Comparison of ENCODE assay signal across 9 cellular contexts in the genomic region with DNA sequence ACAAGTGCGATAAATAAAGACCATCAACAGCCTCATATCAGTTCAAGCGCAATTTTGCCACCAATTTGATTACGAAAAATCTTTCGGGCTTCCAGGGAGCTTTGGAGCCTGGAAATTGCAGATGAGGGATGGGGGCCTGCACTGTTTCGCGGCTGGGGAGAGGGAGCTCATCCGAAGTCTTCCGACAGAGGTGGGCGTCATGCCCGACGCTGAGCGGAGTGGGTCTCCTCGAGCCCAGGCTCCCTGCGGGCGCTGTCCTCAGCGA.
DNase-seq lines count a peak whose midpoint lies in the region; ATAC-seq and TF ChIP-seq lines count a peak whose summit lies in the region.
"Had no signal": no experiment of that assay in that cellular context is flagged by ENCODE, and none has a peak within 500 bp of the region (broad histone marks: within the 10 kb centered on the region; RNA-seq: fewer than 3 reads in every experiment).

No MANE protein-coding gene starts in this region.

- H3K4me3 Mint-ChIP-seq in HFFc6 (peak overlapping the region; percentile 72), nephron (peak overlapping the region; percentile 74 to 85 (median 80))
- H3K4me3 Mint-ChIP-seq in effector memory CD8-positive, alpha-beta T cell = peak overlapping the region; percentile 60 to 64

- peak overlapping the region; percentile 28 for H3K4me3 ChIP-seq in A673 (ENCODE audit: low read depth, low read length, poor library complexity, severe bottlenecking)

- intact Hi-C loops in A673 (cut with micrococcal nuclease; ENCODE audit: unreplicated experiment) = no loop called here

- H3K9me3 Mint-ChIP-seq in HFFc6 = no peaks in the 10 kb centered on the region
- H3K9me3 Mint-ChIP-seq in effector memory CD8-positive, alpha-beta T cell = no peaks in the 10 kb centered on the region
- H3K9me3 Mint-ChIP-seq in nephron = no peaks in the 10 kb centered on the region

- BruUV-seq in A673 (replicated peaks; lab: Mats Ljungman, UMichigan) = no TSS peak

- peaks cover 40% of the 10 kb centered on the region for H3K4me1 ChIP-seq in A673 (ENCODE audit: insufficient read depth, low read length, poor library complexity, severe bottlenecking)

- H3K27ac Mint-ChIP-seq in HFFc6 (0 out of 2 replicates have a peak overlapping the region, but pooled peaks have one; percentile 31), nephron (peak overlapping the region in 1 of 3 experiments; percentile 43)
- H3K27ac Mint-ChIP-seq in effector memory CD8-positive, alpha-beta T cell = peak overlapping the region in 1 of 2 donors; percentile 66

- DNase-seq in A673 (ENCODE audit: low spot score) (no peak), HFFc6 (no peak), cerebellar cortex (ENCODE audit: low spot score) (no peak), NCI-H1092 treated with DMSO at 0.1 percent for 48 hours (lab: John Stamatoyannopoulos, UW) (no peak)
- no peak for DNase-seq in effector memory CD8-positive, alpha-beta T cell
- no peak for DNase-seq in stimulated activated CD4-positive, alpha-beta T cell treated with anti-CD3 and anti-CD28 coated beads, Interleukin-2, amount 100 ng/mL, for 24 hours
- DNase-seq: Calu3 had no signal

- TF ChIP-seq CTCF in A673 (conservative IDR thresholded peaks at IDR 0.05; ENCODE audit: low read depth, low read length) = no peak
- no peak for TF ChIP-seq CTCF in HFFc6 (IDR thresholded peaks at IDR 0.05)
- TF ChIP-seq CTCF in nephron (IDR thresholded peaks at IDR 0.05; ENCODE audit: unreplicated experiment in 3 of 3) = no peak

- H3K9me3 ChIP-seq in A673 (ENCODE audit: low read depth, low read length, poor library complexity, severe bottlenecking) = no peaks in the 10 kb centered on the region

- CTCF ChIA-PET in A673 (lab: Charles Lee) = interaction anchor here (0.7 kb wide), 1 partner anchor 244 kb away, joined by 3 read pairs; no protein-coding TSS in a partner anchor

- POLR2A ChIA-PET in A673 (lab: Charles Lee; ENCODE audit: low non-redundant PET) = no interaction called here

- H3K27ac ChIP-seq in A673 (ENCODE audit: low read depth, low read length, poor library complexity, severe bottlenecking) = no peak overlapping the region

- H3K36me3 Mint-ChIP-seq in HFFc6 (ENCODE audit: low read depth) (no peaks in the 10 kb centered on the region), nephron (ENCODE audit: low read depth) (no peaks in the 10 kb centered on the region)
- H3K36me3 Mint-ChIP-seq in effector memory CD8-positive, alpha-beta T cell (ENCODE audit: insufficient read depth) = peaks cover 20% of the 10 kb centered on the region

- peaks cover 6% of the 10 kb centered on the region; the same call in 1 of the 2 replicates for H3K27me3 Mint-ChIP-seq in HFFc6 (ENCODE audit: insufficient read depth)
- H3K27me3 Mint-ChIP-seq in effector memory CD8-positive, alpha-beta T cell = no peaks in the 10 kb centered on the region
- H3K27me3 Mint-ChIP-seq in nephron (ENCODE audit: low read depth) = peaks cover 72% of the 10 kb centered on the region

- H3K4me1 Mint-ChIP-seq in HFFc6 (ENCODE audit: low read depth) (peaks cover 14% of the 10 kb centered on the region), nephron (peaks cover 24% of the 10 kb centered on the region)
- H3K4me1 Mint-ChIP-seq in effector memory CD8-positive, alpha-beta T cell (ENCODE audit: low read depth in 2 of 2) = peaks cover 17 to 26% of the 10 kb centered on the region in 2 donors

- H3K27me3 ChIP-seq in A673 (replicated peaks; ENCODE audit: insufficient read depth, low read depth, low read length, poor library complexity) = peaks cover 37% of the 10 kb centered on the region

- no peak for ATAC-seq in effector memory CD8-positive, alpha-beta T cell (replicated peaks)
- no peak for ATAC-seq in GM21390 (IDR thresholded peaks at IDR 0.05; ENCODE audit: unreplicated experiment)

- no peaks in the 10 kb centered on the region for H3K36me3 ChIP-seq in A673 (ENCODE audit: insufficient read depth, low read length, poor library complexity, severe bottlenecking)
